ENCODE assay signal across 1 cellular context in the genomic region with DNA sequence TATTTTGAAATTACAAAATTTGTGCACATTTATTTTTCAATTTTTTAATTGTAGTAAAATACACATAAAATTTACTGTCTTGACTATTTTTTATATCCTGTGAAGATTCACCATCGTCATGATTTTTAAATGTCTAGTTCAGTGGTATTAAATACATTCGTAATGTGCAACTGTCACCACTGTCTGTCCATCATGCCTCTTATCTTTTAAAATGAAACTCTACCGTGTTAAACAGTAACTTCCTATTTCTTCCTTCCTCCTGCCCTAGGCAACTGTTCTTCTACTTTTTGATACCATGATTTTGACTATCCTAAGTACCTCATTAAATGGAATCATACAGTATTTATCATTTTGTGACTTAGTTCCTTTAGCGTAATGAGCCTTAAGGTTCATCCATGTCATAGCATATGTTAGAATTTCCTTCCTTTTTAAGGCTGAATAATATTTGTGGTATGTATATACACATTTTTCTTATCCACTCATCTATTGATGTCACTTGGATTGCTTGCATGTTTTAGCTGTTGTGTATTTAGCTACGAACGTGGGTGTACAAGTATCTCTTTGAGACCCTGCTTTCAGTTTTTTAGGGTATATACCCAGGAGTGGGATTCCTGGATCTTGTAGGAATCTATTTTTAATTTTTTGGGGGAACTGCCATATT.
TF ChIP-seq lines count a peak whose summit lies in the region.

No MANE protein-coding gene starts in this region.

TF ChIP-seq in GM12878, 131 proteins besides CTCF, POLR2A, EP300 and RAD21:
- TF ChIP-seq, protein P1, sequence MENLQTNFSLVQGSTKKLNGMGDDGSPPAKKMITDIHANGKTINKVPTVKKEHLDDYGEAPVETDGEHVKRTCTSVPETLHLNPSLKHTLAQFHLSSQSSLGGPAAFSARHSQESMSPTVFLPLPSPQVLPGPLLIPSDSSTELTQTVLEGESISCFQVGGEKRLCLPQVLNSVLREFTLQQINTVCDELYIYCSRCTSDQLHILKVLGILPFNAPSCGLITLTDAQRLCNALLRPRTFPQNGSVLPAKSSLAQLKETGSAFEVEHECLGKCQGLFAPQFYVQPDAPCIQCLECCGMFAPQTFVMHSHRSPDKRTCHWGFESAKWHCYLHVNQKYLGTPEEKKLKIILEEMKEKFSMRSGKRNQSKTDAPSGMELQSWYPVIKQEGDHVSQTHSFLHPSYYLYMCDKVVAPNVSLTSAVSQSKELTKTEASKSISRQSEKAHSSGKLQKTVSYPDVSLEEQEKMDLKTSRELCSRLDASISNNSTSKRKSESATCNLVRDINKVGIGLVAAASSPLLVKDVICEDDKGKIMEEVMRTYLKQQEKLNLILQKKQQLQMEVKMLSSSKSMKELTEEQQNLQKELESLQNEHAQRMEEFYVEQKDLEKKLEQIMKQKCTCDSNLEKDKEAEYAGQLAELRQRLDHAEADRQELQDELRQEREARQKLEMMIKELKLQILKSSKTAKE (IDR thresholded peaks at IDR 0.05; ENCODE audit: low read depth, poor library complexity, severe bottlenecking) = no peak
- TF ChIP-seq SRF (IDR thresholded peaks at IDR 0.05; ENCODE audit: low read depth in 2 of 2, low read length in 2 of 2) = no peak
- TF ChIP-seq, protein P2, sequence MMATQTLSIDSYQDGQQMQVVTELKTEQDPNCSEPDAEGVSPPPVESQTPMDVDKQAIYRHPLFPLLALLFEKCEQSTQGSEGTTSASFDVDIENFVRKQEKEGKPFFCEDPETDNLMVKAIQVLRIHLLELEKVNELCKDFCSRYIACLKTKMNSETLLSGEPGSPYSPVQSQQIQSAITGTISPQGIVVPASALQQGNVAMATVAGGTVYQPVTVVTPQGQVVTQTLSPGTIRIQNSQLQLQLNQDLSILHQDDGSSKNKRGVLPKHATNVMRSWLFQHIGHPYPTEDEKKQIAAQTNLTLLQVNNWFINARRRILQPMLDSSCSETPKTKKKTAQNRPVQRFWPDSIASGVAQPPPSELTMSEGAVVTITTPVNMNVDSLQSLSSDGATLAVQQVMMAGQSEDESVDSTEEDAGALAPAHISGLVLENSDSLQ (IDR thresholded peaks at IDR 0.05) = peak; percentile 20; the same call in 1 of the 2 replicates
